In the genomic region with DNA sequence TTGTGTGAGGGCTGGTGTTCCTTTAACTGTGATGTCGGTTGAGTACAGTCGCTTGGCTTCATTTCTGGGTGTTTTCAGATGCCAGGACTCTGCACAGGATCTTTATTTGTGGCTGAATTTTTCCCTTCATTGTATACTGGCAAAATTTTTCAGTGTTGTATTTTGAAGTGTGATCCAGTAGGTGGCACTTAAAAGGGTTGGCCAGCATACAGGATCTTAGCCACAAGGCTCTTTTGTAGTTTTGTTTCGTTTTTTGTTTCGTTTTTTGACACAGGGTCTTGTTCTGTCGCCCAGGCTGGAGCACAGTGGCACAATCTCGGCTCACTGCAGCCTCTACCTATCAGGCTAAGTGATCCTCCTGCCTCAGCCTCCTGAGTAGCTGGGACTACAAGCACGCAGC, we compare ENCODE assay signal across 1 cellular context.
TF ChIP-seq lines count a peak whose summit lies in the region.

No MANE protein-coding gene starts in this region.

TF ChIP-seq in K562, 482 proteins besides CTCF, POLR2A, EP300 and RAD21:
- TF ChIP-seq KDM1A (IDR thresholded peaks at IDR 0.05) = no peak
- TF ChIP-seq ZNF121 (CRISPR knock-in tag; conservative IDR thresholded peaks at IDR 0.05) = 0 out of 2 replicates have a peak, but pooled peaks have one; percentile 8
